In genomic region chr7:76353744-76354143, GRCh38 we compare ENCODE assay signal across 4 cellular contexts.
TF ChIP-seq lines count a peak whose summit lies in the region.

No MANE protein-coding gene starts in this region.

TF ChIP-seq in A549, 52 proteins besides CTCF, POLR2A, EP300 and RAD21:
- TF ChIP-seq BCL3 (IDR thresholded peaks at IDR 0.05): no peak
- TF ChIP-seq POLR2AphosphoS2 (conservative IDR thresholded peaks at IDR 0.05; ENCODE audit: low read length): 0 out of 2 replicates have a peak, but pooled peaks have one; percentile 32

TF ChIP-seq in GM23338, 12 proteins besides CTCF, POLR2A, EP300 and RAD21 (continues in another document):
- TF ChIP-seq ETS1 (IDR thresholded peaks at IDR 0.05) (no peak), POLR2AphosphoS5 (IDR thresholded peaks at IDR 0.05; ENCODE audit: low read depth) (no peak), ZNF462 (CRISPR knock-in tag; IDR thresholded peaks at IDR 0.05) (no peak), NANOG (IDR thresholded peaks at IDR 0.05; ENCODE audit: borderline replicate concordance) (no peak)

TF ChIP-seq in GM12878, 131 proteins besides CTCF, POLR2A, EP300 and RAD21:
- no peak for TF ChIP-seq CBX3 (IDR thresholded peaks at IDR 0.05; ENCODE audit: borderline replicate concordance, low read depth)
- no peak for TF ChIP-seq IRF4 (IDR thresholded peaks at IDR 0.05; ENCODE audit: low read depth, low read length)
- no peak for TF ChIP-seq BCL11A (IDR thresholded peaks at IDR 0.05; ENCODE audit: low read depth, low read length)
- no peak for TF ChIP-seq NFYA (IDR thresholded peaks at IDR 0.05; ENCODE audit: borderline replicate concordance, low read depth, low read length)
- TF ChIP-seq SPI1 (IDR thresholded peaks at IDR 0.05; ENCODE audit: borderline replicate concordance, insufficient read depth, low read depth, low read length): no peak
- TF ChIP-seq SIN3A (IDR thresholded peaks at IDR 0.05; ENCODE audit: low read depth, low read length): no peak
- TF ChIP-seq MAX (IDR thresholded peaks at IDR 0.05; ENCODE audit: low read depth, low read length): no peak
- no peak for TF ChIP-seq ATF3 (IDR thresholded peaks at IDR 0.05; ENCODE audit: borderline replicate concordance, extremely low read depth, low read depth, low read length)
- TF ChIP-seq CHD1 (IDR thresholded peaks at IDR 0.05; ENCODE audit: low read depth, low read length): no peak
- no peak for TF ChIP-seq ZBTB11 (CRISPR knock-in tag; IDR thresholded peaks at IDR 0.05)
- TF ChIP-seq EZH2 (IDR thresholded peaks at IDR 0.05; ENCODE audit: borderline replicate concordance, control insufficient read depth, low read depth, low read length): no peak
- no peak for TF ChIP-seq REST (IDR thresholded peaks at IDR 0.05; ENCODE audit: low read depth, low read length)
- TF ChIP-seq JUND (IDR thresholded peaks at IDR 0.05; ENCODE audit: low read depth, low read length): no peak
- no peak for TF ChIP-seq BCL3 (IDR thresholded peaks at IDR 0.05; ENCODE audit: borderline replicate concordance, insufficient read depth, low read depth, low read length, poor library complexity, severe bottlenecking)
- no peak for TF ChIP-seq MEF2B (IDR thresholded peaks at IDR 0.05; ENCODE audit: partially characterized antibody, poor library complexity, severe bottlenecking)

TF ChIP-seq in GM12891, 5 proteins besides CTCF, POLR2A, EP300 and RAD21:
- no peak for TF ChIP-seq POLR2AphosphoS5 (IDR thresholded peaks at IDR 0.05; ENCODE audit: low read depth, low read length)
